Comparison of ENCODE assay signal across 1 cellular context in genomic region chr10:114937962-114938817, GRCh38.
A peak's percentile ranks its signal among the peaks of the same experiment; 100 is the strongest.
TF ChIP-seq lines count a peak whose summit lies in the region.

Gene TRUB1 (plus strand): TSS chr10:114938195. CDS start chr10:114938254, 59 bp downstream.

TF ChIP-seq in GM12878, 131 proteins besides CTCF, POLR2A, EP300 and RAD21 (continued from another document and continues in another):
- TF ChIP-seq ZNF592 (IDR thresholded peaks at IDR 0.05) (no peak), ZZZ3 (IDR thresholded peaks at IDR 0.05; ENCODE audit: control insufficient read depth, insufficient read length, low read depth) (no peak), EGR1 (IDR thresholded peaks at IDR 0.05; ENCODE audit: borderline replicate concordance in 1 of 2, low read depth in 2 of 2, low read length in 2 of 2) (no peak), KLF5 (IDR thresholded peaks at IDR 0.05; ENCODE audit: partially characterized antibody) (peak; percentile 70), ZNF274 (IDR thresholded peaks at IDR 0.05; ENCODE audit: insufficient read depth, insufficient read length) (no peak), NFIC (IDR thresholded peaks at IDR 0.05; ENCODE audit: low read depth, low read length) (no peak), SPI1 (IDR thresholded peaks at IDR 0.05; ENCODE audit: borderline replicate concordance, insufficient read depth, low read depth, low read length) (peak; percentile 62; the same call in 1 of the 2 replicates), RCOR1 (conservative IDR thresholded peaks at IDR 0.05; ENCODE audit: low read depth, low read length) (no peak), SUZ12 (IDR thresholded peaks at IDR 0.05; ENCODE audit: unreplicated experiment) (no peak), YY1 (IDR thresholded peaks at IDR 0.05; ENCODE audit: low read depth, low read length) (peak; percentile 97), ZBTB40 (IDR thresholded peaks at IDR 0.05; ENCODE audit: borderline replicate concordance) (no peak; the same call in 1 of the 2 replicates), RELB (IDR thresholded peaks at IDR 0.05; ENCODE audit: low read depth) (peak; percentile 93), NR2C1 (IDR thresholded peaks at IDR 0.05) (peak; percentile 54), WRNIP1 (IDR thresholded peaks at IDR 0.05; ENCODE audit: borderline replicate concordance, low read depth, low read length) (no peak), CEBPZ (IDR thresholded peaks at IDR 0.05; ENCODE audit: low read depth, low read length) (peak; percentile 30; the same call in 1 of the 2 replicates), MAX (IDR thresholded peaks at IDR 0.05; ENCODE audit: low read depth, low read length) (peak; percentile 66; the same call in 1 of the 2 replicates), TCF3 (IDR thresholded peaks at IDR 0.05; ENCODE audit: borderline replicate concordance, insufficient read depth, low read depth, low read length) (no peak), ZBTB33 (IDR thresholded peaks at IDR 0.05) (no peak), IKZF1 (conservative IDR thresholded peaks at IDR 0.05) (peak; percentile 93), RELA (IDR thresholded peaks at IDR 0.05; ENCODE audit: borderline replicate concordance, partially characterized antibody) (no peak), USF1 (IDR thresholded peaks at IDR 0.05; ENCODE audit: borderline replicate concordance, extremely low read length, insufficient read depth, low read depth, low read length) (no peak), BCL11A (IDR thresholded peaks at IDR 0.05; ENCODE audit: low read depth, low read length) (no peak), USF2 (IDR thresholded peaks at IDR 0.05; ENCODE audit: borderline replicate concordance, low read depth, low read length) (no peak), YBX1 (IDR thresholded peaks at IDR 0.05) (no peak), GATAD2B (conservative IDR thresholded peaks at IDR 0.05; ENCODE audit: low read depth) (peak; percentile 59; the same call in 1 of the 2 replicates), REST (IDR thresholded peaks at IDR 0.05; ENCODE audit: low read depth, low read length) (no peak), SIX5 (IDR thresholded peaks at IDR 0.05; ENCODE audit: low read depth, low read length, severe bottlenecking) (peak; percentile 91), JUNB (IDR thresholded peaks at IDR 0.05) (no peak), ATF7 (IDR thresholded peaks at IDR 0.05; ENCODE audit: low read depth) (peak; percentile 56), SKIL (IDR thresholded peaks at IDR 0.05; ENCODE audit: low read depth, poor library complexity, severe bottlenecking) (no peak), BMI1 (IDR thresholded peaks at IDR 0.05; ENCODE audit: borderline replicate concordance) (no peak)
